ENCODE assay signal across 17 cellular contexts in genomic region chr20:23132930-23133559, GRCh38. TPM values are rescaled to one million over a fixed set of nuclear protein-coding genes. Genes with fewer than 3 reads are reported as not detected.
DNase-seq lines count a peak whose midpoint lies in the region; ATAC-seq and TF ChIP-seq lines count a peak whose summit lies in the region.
"Had no signal": no experiment of that assay in that cellular context is flagged by ENCODE, and none has a peak within 500 bp of the region (broad histone marks: within the 10 kb centered on the region; RNA-seq: fewer than 3 reads in every experiment).

No MANE protein-coding gene starts in this region.

- no peak for TF ChIP-seq POLR2A in esophagus squamous epithelium (IDR thresholded peaks at IDR 0.05)
- TF ChIP-seq POLR2A in upper lobe of left lung (IDR thresholded peaks at IDR 0.05): no peak

- no peaks in the 10 kb centered on the region for H3K9me3 Mint-ChIP-seq in effector memory CD8-positive, alpha-beta T cell
- H3K9me3 Mint-ChIP-seq: activated T-cell treated with anti-CD3 and anti-CD28 coated beads, Interleukin-2, amount 50 U/mL, for 72 hours; IgD-negative memory B cell; stimulated activated naive B cell treated with anti-CD40 and anti-IgM and Interleukin-4, amounts not matched to agents 10 μg/mL and 1 μg/mL and 100 μg/mL, for 72 hours had no signal

- H3K36me3 Mint-ChIP-seq in effector memory CD8-positive, alpha-beta T cell (ENCODE audit: insufficient read depth): no peaks in the 10 kb centered on the region
- H3K36me3 Mint-ChIP-seq: IgD-negative memory B cell; stimulated activated naive B cell treated with anti-CD40 and anti-IgM and Interleukin-4, amounts not matched to agents 10 μg/mL and 1 μg/mL and 100 μg/mL, for 72 hours had no signal

- no peak overlapping the region for H3K27ac Mint-ChIP-seq in effector memory CD8-positive, alpha-beta T cell
- H3K27ac Mint-ChIP-seq: activated T-cell treated with anti-CD3 and anti-CD28 coated beads, Interleukin-2, amount 50 U/mL, for 72 hours; IgD-negative memory B cell; stimulated activated naive B cell treated with anti-CD40 and anti-IgM and Interleukin-4, amounts not matched to agents 10 μg/mL and 1 μg/mL and 100 μg/mL, for 72 hours had no signal

- peak; percentile 31 for DNase-seq in activated effector memory CD4-positive, alpha-beta T cell treated with anti-CD3 and anti-CD28 coated beads, Interleukin-2, amount 50 U/mL, for 16 hours
- no peak for DNase-seq in activated effector memory CD4-positive, alpha-beta T cell treated with Interleukin-2 at 50 U/mL for 16 hours
- DNase-seq in esophagus squamous epithelium (lab: John Stamatoyannopoulos, UW): no peak
- peak; percentile 51 to 70 for DNase-seq in lung microvascular endothelial cell (ENCODE audit: low read depth in 2 of 2)
- peak in 1 of 2 donors; percentile 68 for DNase-seq in upper lobe of left lung
- no peak for DNase-seq in foreskin melanocyte
- DNase-seq in amniotic stem cell (lab: John Stamatoyannopoulos, UW): no peak
- DNase-seq in effector memory CD8-positive, alpha-beta T cell: no peak
- DNase-seq: activated T-cell treated with anti-CD3 and anti-CD28 coated beads, Interleukin-2, amount 50 U/mL, for 72 hours; COR-L47; cortex of kidney; NCI-H1436 treated with DMSO at 0.1 percent for 48 hours; NCI-H526 treated with DMSO at 0.1 percent for 48 hours; stimulated activated naive B cell treated with anti-CD40 and anti-IgM and Interleukin-4, amounts not matched to agents 10 μg/mL and 1 μg/mL and 100 μg/mL, for 72 hours; T-helper 2 cell had no signal

- TF ChIP-seq EP300 in upper lobe of left lung (IDR thresholded peaks at IDR 0.05): peak; percentile 32 to 93 (median 84)

- intact Hi-C loops in esophagus squamous epithelium (cut with DNase I): no loop called here

- H3K4me3 ChIP-seq in esophagus squamous epithelium (no peak overlapping the region), upper lobe of left lung (no peak overlapping the region)

- peak; percentile 54 to 78 for ATAC-seq in upper lobe of left lung (ENCODE audit: low FRiP score in 2 of 2)
- no peak for ATAC-seq in effector memory CD8-positive, alpha-beta T cell (replicated peaks)
- ATAC-seq: activated T-cell treated with anti-CD3 and anti-CD28 coated beads, Interleukin-2, amount 50 U/mL, for 72 hours; stimulated activated naive B cell treated with anti-CD40 and anti-IgM and Interleukin-4, amounts not matched to agents 10 μg/mL and 1 μg/mL and 100 μg/mL, for 72 hours had no signal

- H3K36me3 ChIP-seq in esophagus squamous epithelium (no peaks in the 10 kb centered on the region), upper lobe of left lung (no peaks in the 10 kb centered on the region)

- 54 to 62% methylated on average over 6 of the region's 7 CpGs for WGBS in esophagus squamous epithelium, 2 donors
- 53 to 60% methylated on average over 5 to 7 of the region's 7 CpGs for WGBS in upper lobe of left lung, 2 donors

- H3K27me3 ChIP-seq in esophagus squamous epithelium (no peaks in the 10 kb centered on the region), upper lobe of left lung (no peaks in the 10 kb centered on the region)

- H3K27ac ChIP-seq in esophagus squamous epithelium: peak overlapping the region; percentile 16 to 62 (median 45)
- H3K27ac ChIP-seq in upper lobe of left lung: peak overlapping the region; percentile 75 to 82 (median 78)

- H3K4me3 Mint-ChIP-seq in effector memory CD8-positive, alpha-beta T cell: no peak overlapping the region
- H3K4me3 Mint-ChIP-seq: activated T-cell treated with anti-CD3 and anti-CD28 coated beads, Interleukin-2, amount 50 U/mL, for 72 hours; IgD-negative memory B cell; stimulated activated naive B cell treated with anti-CD40 and anti-IgM and Interleukin-4, amounts not matched to agents 10 μg/mL and 1 μg/mL and 100 μg/mL, for 72 hours had no signal

- TF ChIP-seq CTCF in esophagus squamous epithelium (IDR thresholded peaks at IDR 0.05) (no peak), upper lobe of left lung (IDR thresholded peaks at IDR 0.05) (no peak)

- no peaks in the 10 kb centered on the region for H3K4me1 Mint-ChIP-seq in effector memory CD8-positive, alpha-beta T cell (ENCODE audit: low read depth in 2 of 2)
- H3K4me1 Mint-ChIP-seq: IgD-negative memory B cell; stimulated activated naive B cell treated with anti-CD40 and anti-IgM and Interleukin-4, amounts not matched to agents 10 μg/mL and 1 μg/mL and 100 μg/mL, for 72 hours had no signal

- H3K9me3 ChIP-seq in esophagus squamous epithelium (no peaks in the 10 kb centered on the region), upper lobe of left lung (no peaks in the 10 kb centered on the region)

- H3K27me3 Mint-ChIP-seq in effector memory CD8-positive, alpha-beta T cell: no peaks in the 10 kb centered on the region
- H3K27me3 Mint-ChIP-seq: stimulated activated naive B cell treated with anti-CD40 and anti-IgM and Interleukin-4, amounts not matched to agents 10 μg/mL and 1 μg/mL and 100 μg/mL, for 72 hours had no signal

- H3K4me1 ChIP-seq in esophagus squamous epithelium (peaks cover 27 to 54% (median 34%) of the 10 kb centered on the region in 3 donors), upper lobe of left lung (peaks cover 38 to 48% (median 44%) of the 10 kb centered on the region in 4 donors)

RNA-seq across cellular contexts. Expression of gene CD93, which starts 46.9 kb away (rescaled TPM):
- 10 to 100 TPM in 2 of 4 donors, 1 to 10 TPM in 2; 4.5 to 22.9 (median 14.6) TPM for total RNA-seq in esophagus squamous epithelium
- 20.8 and 129 TPM in 2 replicates for total RNA-seq in lung microvascular endothelial cell
- total RNA-seq in upper lobe of left lung: 100 to 1,000 TPM in 1 of 6 donors, 10 to 100 TPM in 5; 25.1 to 160 (median 68.8) TPM
- total RNA-seq: A172 had no signal

Comparison
In these comparisons a context has a peak if more than half of its experiments do, and no peak if none do; other contexts are left out.
1. DNase-seq: peak in activated effector memory CD4-positive, alpha-beta T cell treated with anti-CD3 and anti-CD28 coated beads, Interleukin-2, amount 50 U/mL, for 16 hours (single experiment) and lung microvascular endothelial cell (2 of 2); none in activated effector memory CD4-positive, alpha-beta T cell treated with Interleukin-2 at 50 U/mL for 16 hours (single experiment), esophagus squamous epithelium (single experiment), foreskin melanocyte (single experiment), amniotic stem cell (single experiment) and effector memory CD8-positive, alpha-beta T cell (0 of 3).